ENCODE assay signal across 8 cellular contexts in genomic region chr14:22047105-22047504, GRCh38.
DNase-seq lines count a peak whose midpoint lies in the region; TF ChIP-seq lines count a peak whose summit lies in the region.
"Had no signal": no experiment of that assay in that cellular context is flagged by ENCODE, and none has a peak within 500 bp of the region (broad histone marks: within the 10 kb centered on the region; RNA-seq: fewer than 3 reads in every experiment).

No MANE protein-coding gene starts in this region.

- H3K9me3 ChIP-seq in HEK293 (ENCODE audit: control insufficient read depth, insufficient read depth, low read depth, low read length) (no peaks in the 10 kb centered on the region), transverse colon (no peaks in the 10 kb centered on the region)
- H3K9me3 ChIP-seq: thoracic aorta had no signal

- intact Hi-C loops in transverse colon (cut with DNase I; ENCODE audit: low total_unique reads): no loop called here

- peak; percentile 57 for TF ChIP-seq CTCF in GM12873 (IDR thresholded peaks at IDR 0.05; ENCODE audit: insufficient read depth, low read depth, low read length, missing control alignments)
- 0 out of 2 replicates have a peak, but pooled peaks have one; percentile 15 for TF ChIP-seq CTCF in HEK293 (tag by site-specific recombination; IDR thresholded peaks at IDR 0.05)
- TF ChIP-seq CTCF in RWPE1 (conservative IDR thresholded peaks at IDR 0.05; ENCODE audit: low read depth): no peak
- TF ChIP-seq CTCF in epithelial cell of esophagus (IDR thresholded peaks at IDR 0.05; ENCODE audit: insufficient read depth, low read depth, low read length, missing control alignments): peak; percentile 40
- peak in 1 of 5 experiments; percentile 8 for TF ChIP-seq CTCF in transverse colon (IDR thresholded peaks at IDR 0.05)

- no peaks in the 10 kb centered on the region for H3K27me3 ChIP-seq in transverse colon

- TF ChIP-seq POLR2A in transverse colon (IDR thresholded peaks at IDR 0.05): no peak

- POLR2A ChIA-PET in HEK293 (lab: Yijun Ruan, JAX) (no interaction called here), RWPE1 (lab: Yijun Ruan, JAX; ENCODE audit: low non-redundant PET) (no interaction called here)

- no peaks in the 10 kb centered on the region for H3K36me3 ChIP-seq in HEK293 (ENCODE audit: control insufficient read depth in 2 of 2, insufficient read depth in 1 of 2, low read length in 2 of 2)
- H3K36me3 ChIP-seq in transverse colon: no peaks in the 10 kb centered on the region
- H3K36me3 ChIP-seq: thoracic aorta had no signal

- no peak overlapping the region for H3K4me3 ChIP-seq in HEK293 (ENCODE audit: low read depth, low read length)
- no peak overlapping the region for H3K4me3 ChIP-seq in epithelial cell of esophagus (ENCODE audit: low read length)
- no peak overlapping the region for H3K4me3 ChIP-seq in transverse colon
- H3K4me3 ChIP-seq: thoracic aorta had no signal

- WGBS in transverse colon (ENCODE audit: low coverage in 1 of 2), 2 donors: 15 to 33% methylated on average over 3 of the region's 3 CpGs

- no peak overlapping the region for H3K27ac ChIP-seq in HEK293 (ENCODE audit: extremely low read depth, low read depth, low read length)
- H3K27ac ChIP-seq in RWPE1: no peak overlapping the region
- H3K27ac ChIP-seq in transverse colon: no peak overlapping the region
- H3K27ac ChIP-seq: thoracic aorta had no signal

- CTCF ChIA-PET in HEK293 (lab: Yijun Ruan, JAX) (interaction anchor here (0.6 to 3.1 kb wide), 27 partner anchors 9 to 231 kb away, joined by 3 to 16 read pairs (median 3); no protein-coding TSS in a partner anchor), RWPE1 (lab: Yijun Ruan, JAX) (interaction anchor here (0.5 to 1.3 kb wide), 3 partner anchors 8 to 672 kb away, joined by 3 to 4 read pairs (median 3); no protein-coding TSS in a partner anchor)

- no peak for TF ChIP-seq EP300 in transverse colon (IDR thresholded peaks at IDR 0.05; ENCODE audit: low read depth)

- no peaks in the 10 kb centered on the region for H3K4me1 ChIP-seq in HEK293 (ENCODE audit: control insufficient read depth, insufficient read depth, low read length)
- H3K4me1 ChIP-seq in transverse colon: no peaks in the 10 kb centered on the region

- in situ Hi-C loops in transverse colon (cut with MboI; ENCODE audit: low pct_ligation_motif_present in 1 of 4, low pct_unique_long_range_greater_than_20kb in 1 of 4, low sequenced_read_pairs in 3 of 4): no loop called here

- DNase-seq in RWPE1 (ENCODE audit: low spot score) (peak; percentile 26), epithelial cell of esophagus (ENCODE audit: low read depth) (peak; percentile 54), superior temporal gyrus (ENCODE audit: extremely low spot score) (peak; percentile 70), NCI-H345 (lab: John Stamatoyannopoulos, UW) (no peak), transverse colon (no peak)

TF ChIP-seq in HEK293, 187 proteins besides CTCF, POLR2A, EP300 and RAD21:
- TF ChIP-seq ZNF654 (tag by site-specific recombination; IDR thresholded peaks at IDR 0.05; ENCODE audit: low read depth) (peak; percentile 47), ZXDB (tag by site-specific recombination; IDR thresholded peaks at IDR 0.05) (no peak), ZNF223 (tag by site-specific recombination; IDR thresholded peaks at IDR 0.05) (no peak), ZNF10 (tag by site-specific recombination; IDR thresholded peaks at IDR 0.05) (peak; percentile 78; the same call in 1 of the 2 replicates), ZFP37 (tag by site-specific recombination; IDR thresholded peaks at IDR 0.05) (no peak), ZSCAN16 (tag by site-specific recombination; IDR thresholded peaks at IDR 0.05) (no peak), SCRT1 (tag by site-specific recombination; IDR thresholded peaks at IDR 0.05; ENCODE audit: borderline replicate concordance) (no peak), ZNF707 (tag by site-specific recombination; IDR thresholded peaks at IDR 0.05) (no peak), KLF17 (tag by site-specific recombination; IDR thresholded peaks at IDR 0.05) (no peak), ZNF518A (tag by site-specific recombination; conservative IDR thresholded peaks at IDR 0.05; ENCODE audit: low read depth) (no peak), ZIC2 (tag by site-specific recombination; IDR thresholded peaks at IDR 0.05) (no peak), ZNF391 (tag by site-specific recombination; IDR thresholded peaks at IDR 0.05; ENCODE audit: borderline replicate concordance, low read depth) (no peak), SETDB1 (IDR thresholded peaks at IDR 0.05; ENCODE audit: insufficient read length, low read length) (no peak), ZNF335 (tag by site-specific recombination; conservative IDR thresholded peaks at IDR 0.05) (peak; percentile 31; the same call in 1 of the 2 replicates)

Comparison
In these comparisons a context has a peak if more than half of its experiments do, and no peak if none do; other contexts are left out.
1. DNase-seq: peak in RWPE1 (single experiment), epithelial cell of esophagus (single experiment) and superior temporal gyrus (single experiment); none in NCI-H345 (single experiment) and transverse colon (single experiment).